Comparison of ENCODE assay signal across 16 cellular contexts in the genomic region with DNA sequence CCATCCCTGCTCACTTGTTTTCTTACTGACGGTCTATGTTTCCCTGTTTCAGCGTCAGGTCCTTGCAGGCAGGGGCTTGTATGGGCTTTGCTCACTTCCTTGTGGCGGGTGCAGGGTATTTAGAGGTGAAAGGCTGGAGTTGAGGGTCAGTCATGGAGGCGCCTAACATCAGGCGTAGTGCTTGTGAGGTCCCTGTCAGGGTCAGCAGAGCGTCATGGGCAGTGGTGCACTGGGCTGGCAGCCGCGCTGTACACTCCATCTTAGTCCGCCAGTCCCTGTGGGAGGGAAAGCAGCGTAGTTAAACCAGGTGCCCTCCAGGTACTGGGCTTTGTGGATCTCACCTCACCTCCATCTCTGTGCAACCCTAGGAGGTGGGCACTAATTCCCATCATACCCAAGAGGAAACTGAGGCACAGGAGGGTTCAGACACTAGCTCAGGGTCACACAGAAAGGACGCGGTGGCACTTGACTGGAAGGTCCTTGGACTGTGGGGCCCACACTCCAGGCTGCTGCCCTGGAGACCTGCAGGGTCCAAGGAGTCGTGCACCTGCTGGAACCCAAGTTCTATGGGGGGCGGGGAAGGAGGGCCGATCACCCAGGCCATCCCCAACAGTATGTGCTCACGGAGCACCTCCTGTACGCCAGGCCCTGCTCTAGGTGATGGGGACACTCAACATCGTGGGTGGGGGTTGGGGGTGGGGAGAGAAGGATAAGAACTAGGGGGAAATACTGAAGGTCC. TPM values are rescaled to one million over a fixed set of nuclear protein-coding genes. Genes with fewer than 3 reads are reported as not detected.
DNase-seq lines count a peak whose midpoint lies in the region; ATAC-seq lines count a peak whose summit lies in the region.
"Had no signal": no experiment of that assay in that cellular context is flagged by ENCODE, and none has a peak within 500 bp of the region (broad histone marks: within the 10 kb centered on the region; RNA-seq: fewer than 3 reads in every experiment).

No MANE protein-coding gene starts in this region.

- no peak for ATAC-seq in stimulated activated naive CD8-positive, alpha-beta T cell treated with anti-CD3 and anti-CD28 coated beads, Interleukin-15, Interleukin-2, amounts not matched to agents 100 U/mL and 50 U/mL, for 24 hours
- no peak for ATAC-seq in activated naive CD4-positive, alpha-beta T cell treated with anti-CD3 and anti-CD28 coated beads, Interleukin-2, amount 50 U/mL, for 72 hours
- ATAC-seq in HG03039 (IDR thresholded peaks at IDR 0.05; ENCODE audit: unreplicated experiment), result no peak
- no peak for ATAC-seq in HG03432 (IDR thresholded peaks at IDR 0.05; ENCODE audit: unreplicated experiment)

- peak overlapping the region; percentile 99 for H3K27ac Mint-ChIP-seq in stimulated activated naive CD8-positive, alpha-beta T cell treated with anti-CD3 and anti-CD28 coated beads, Interleukin-15, Interleukin-2, amounts not matched to agents 100 ng/mL and 50 ng/mL, for 24 hours
- peak overlapping the region; percentile 14 to 65 for H3K27ac Mint-ChIP-seq in activated naive CD4-positive, alpha-beta T cell treated with anti-CD3 and anti-CD28 coated beads, Interleukin-2, amount 50 U/mL, for 72 hours

- H3K9ac ChIP-seq in mucosa of stomach (ENCODE audit: low read length), result peak overlapping the region; percentile 20

- no peaks in the 10 kb centered on the region for H3K36me3 ChIP-seq in mucosa of stomach (ENCODE audit: control insufficient read depth, insufficient read depth, low read length)
- H3K36me3 ChIP-seq: ovary had no signal

- no peaks in the 10 kb centered on the region for H3K27me3 Mint-ChIP-seq in stimulated activated naive CD8-positive, alpha-beta T cell treated with anti-CD3 and anti-CD28 coated beads, Interleukin-15, Interleukin-2, amounts not matched to agents 100 ng/mL and 50 ng/mL, for 24 hours

- H3K4me1 Mint-ChIP-seq in stimulated activated naive CD8-positive, alpha-beta T cell treated with anti-CD3 and anti-CD28 coated beads, Interleukin-15, Interleukin-2, amounts not matched to agents 100 ng/mL and 50 ng/mL, for 24 hours (ENCODE audit: low read depth), result peaks cover 52% of the 10 kb centered on the region

- peaks cover 57% of the 10 kb centered on the region for H3K4me1 ChIP-seq in mucosa of stomach (ENCODE audit: control insufficient read depth, insufficient read depth, low read length)

- peaks cover 6% of the 10 kb centered on the region for H3K27me3 ChIP-seq in mucosa of stomach (ENCODE audit: control insufficient read depth, insufficient read depth, low read length)
- H3K27me3 ChIP-seq: ascending aorta, dorsolateral prefrontal cortex, ovary, SJSA1 had no signal

- DNase-seq in stimulated activated naive CD8-positive, alpha-beta T cell treated with anti-CD3 and anti-CD28 coated beads, Interleukin-15, Interleukin-2, amounts not matched to agents 100 U/mL and 50 U/mL, for 24 hours, result no peak
- DNase-seq in activated naive CD4-positive, alpha-beta T cell treated with anti-CD3 and anti-CD28 coated beads, Interleukin-2, amount 50 U/mL, for 72 hours (ENCODE audit: low spot score in 2 of 2), result no peak
- no peak for DNase-seq in T1000 (lab: John Stamatoyannopoulos, UW)
- DNase-seq in NCI-H146 treated with DMSO at 0.1 percent for 48 hours (lab: John Stamatoyannopoulos, UW; ENCODE audit: unreplicated experiment), result no peak
- DNase-seq: dorsolateral prefrontal cortex; NCI-H2107; NK-92 treated with Interleukin-12 subunit alpha and Interleukin-12 subunit beta, amount 100 ng/mL, for 24 hours had no signal

- H3K9me3 ChIP-seq in mucosa of stomach (ENCODE audit: control insufficient read depth, low read length), result no peaks in the 10 kb centered on the region
- H3K9me3 ChIP-seq: ascending aorta, ovary, SJSA1 had no signal

- no peak overlapping the region for H3K4me3 ChIP-seq in mucosa of stomach (ENCODE audit: low read length)
- H3K4me3 ChIP-seq: ascending aorta, dorsolateral prefrontal cortex, lung, ovary, SJSA1 had no signal

- H3K36me3 Mint-ChIP-seq in stimulated activated naive CD8-positive, alpha-beta T cell treated with anti-CD3 and anti-CD28 coated beads, Interleukin-15, Interleukin-2, amounts not matched to agents 100 ng/mL and 50 ng/mL, for 24 hours (ENCODE audit: low read depth), result peaks cover 58% of the 10 kb centered on the region
- peaks cover 30 to 44% of the 10 kb centered on the region in 2 donors for H3K36me3 Mint-ChIP-seq in activated naive CD4-positive, alpha-beta T cell treated with anti-CD3 and anti-CD28 coated beads, Interleukin-2, amount 50 U/mL, for 72 hours

- no peaks in the 10 kb centered on the region for H3K9me3 Mint-ChIP-seq in stimulated activated naive CD8-positive, alpha-beta T cell treated with anti-CD3 and anti-CD28 coated beads, Interleukin-15, Interleukin-2, amounts not matched to agents 100 ng/mL and 50 ng/mL, for 24 hours
- no peaks in the 10 kb centered on the region for H3K9me3 Mint-ChIP-seq in activated naive CD4-positive, alpha-beta T cell treated with anti-CD3 and anti-CD28 coated beads, Interleukin-2, amount 50 U/mL, for 72 hours

- no peak overlapping the region for H3K4me3 Mint-ChIP-seq in stimulated activated naive CD8-positive, alpha-beta T cell treated with anti-CD3 and anti-CD28 coated beads, Interleukin-15, Interleukin-2, amounts not matched to agents 100 ng/mL and 50 ng/mL, for 24 hours

RNA-seq across cellular contexts. Expression of gene GRAMD1A, which starts 4.6 kb away (rescaled TPM):
- total RNA-seq in activated naive CD4-positive, alpha-beta T cell treated with anti-CD3 and anti-CD28 coated beads, Interleukin-2, amount 50 U/mL, for 72 hours, result 100 to 1,000 TPM; 158 to 160 TPM

RNA-seq across cellular contexts. Expression of gene SCN1B, which starts 25.6 kb away (rescaled TPM):
- total RNA-seq in activated naive CD4-positive, alpha-beta T cell treated with anti-CD3 and anti-CD28 coated beads, Interleukin-2, amount 50 U/mL, for 72 hours, result 1 to 10 TPM; 1.5 to 1.7 TPM

RNA-seq across cellular contexts. Expression of gene HPN, which starts 36.8 kb away (rescaled TPM):
- not detected for total RNA-seq in activated naive CD4-positive, alpha-beta T cell treated with anti-CD3 and anti-CD28 coated beads, Interleukin-2, amount 50 U/mL, for 72 hours
- total RNA-seq: SJSA1, temporal lobe had no signal

RNA-seq across cellular contexts. Expression of gene ZNF792, which starts 40.7 kb away (rescaled TPM):
- total RNA-seq in activated naive CD4-positive, alpha-beta T cell treated with anti-CD3 and anti-CD28 coated beads, Interleukin-2, amount 50 U/mL, for 72 hours, result 1 to 10 TPM; 6.4 to 9.7 TPM
